ENCODE assay signal across 8 cellular contexts in the genomic region with DNA sequence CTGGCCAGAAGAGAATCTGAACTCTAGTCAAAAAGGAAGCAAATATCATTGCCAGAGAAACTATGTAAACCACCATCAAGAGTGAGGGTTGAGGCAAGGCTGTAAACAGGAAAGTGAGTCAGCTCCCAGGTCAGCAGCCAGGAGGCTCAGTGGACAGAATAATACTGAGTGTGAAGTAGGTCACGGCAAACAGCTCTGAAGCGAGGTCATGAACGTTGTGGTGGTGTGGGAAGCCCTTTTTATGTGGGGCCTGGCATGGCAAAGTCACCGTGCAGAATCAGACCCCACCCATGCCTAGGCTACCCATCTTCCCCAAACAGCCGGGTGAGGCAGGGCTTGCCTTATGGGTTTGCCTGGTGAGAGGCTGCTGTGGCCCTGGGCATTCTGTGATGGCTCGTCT. TPM values are rescaled to one million over a fixed set of nuclear protein-coding genes. Genes with fewer than 3 reads are reported as not detected.
A peak's percentile ranks its signal among the peaks of the same experiment; 100 is the strongest.
DNase-seq lines count a peak whose midpoint lies in the region; ATAC-seq and TF ChIP-seq lines count a peak whose summit lies in the region.

No MANE protein-coding gene starts in this region.

- H3K9me3 Mint-ChIP-seq in IgD-negative memory B cell: no peaks in the 10 kb centered on the region

- TF ChIP-seq EP300 in esophagus muscularis mucosa (IDR thresholded peaks at IDR 0.05): no peak

- DNase-seq in Daoy (ENCODE audit: low read depth) (peak; percentile 81), esophagus muscularis mucosa (ENCODE audit: extremely low spot score) (no peak), psoas muscle (peak; percentile 68), DMS 273 treated with DMSO at 0.1 percent for 48 hours (lab: John Stamatoyannopoulos, UW) (no peak), NAMALWA (ENCODE audit: low spot score) (no peak)
- DNase-seq in activated CD8-positive, alpha-beta memory T cell treated with anti-CD3 and anti-CD28 coated beads for 48 hours (ENCODE audit: low read depth in 2 of 3, low spot score in 2 of 3): peak in 2 of 3 experiments; percentile 24 to 41

- no peak for TF ChIP-seq POLR2A in esophagus muscularis mucosa (IDR thresholded peaks at IDR 0.05; ENCODE audit: low read depth)

- peak overlapping the region in 3 of 4 donors; percentile 2 to 74 (median 73) for H3K4me3 Mint-ChIP-seq in IgD-negative memory B cell

- intact Hi-C loops in esophagus muscularis mucosa (cut with DNase I) (no loop called here), psoas muscle (cut with DNase I) (no loop called here)

- H3K4me1 ChIP-seq in esophagus muscularis mucosa (peaks cover 49 to 63% (median 56%) of the 10 kb centered on the region in 4 donors), psoas muscle (peaks cover 19% of the 10 kb centered on the region)

- TF ChIP-seq CTCF in esophagus muscularis mucosa (IDR thresholded peaks at IDR 0.05): peak in 2 of 3 experiments; percentile 31 to 34
- no peak for TF ChIP-seq CTCF in psoas muscle (IDR thresholded peaks at IDR 0.05)

- peak overlapping the region; percentile 74 to 96 (median 85) for H3K27ac Mint-ChIP-seq in IgD-negative memory B cell

- H3K27ac ChIP-seq in esophagus muscularis mucosa (replicated peaks in 1 of 4) (peak overlapping the region; percentile 67 to 73 (median 70)), psoas muscle (peak overlapping the region; percentile 75)

- peaks cover 1% of the 10 kb centered on the region for H3K27me3 Mint-ChIP-seq in IgD-negative memory B cell

- H3K9me3 ChIP-seq in esophagus muscularis mucosa: no peaks in the 10 kb centered on the region
- H3K9me3 ChIP-seq in psoas muscle: no peaks in the 10 kb centered on the region

- H3K27me3 ChIP-seq in esophagus muscularis mucosa: no peaks in the 10 kb centered on the region
- H3K27me3 ChIP-seq in psoas muscle (ENCODE audit: insufficient read depth in 3 of 3, low read length in 2 of 3): no peaks in the 10 kb centered on the region

- peak; percentile 79 to 91 (median 87) for ATAC-seq in psoas muscle
- ATAC-seq in GM18873 (IDR thresholded peaks at IDR 0.05; ENCODE audit: low FRiP score, unreplicated experiment): no peak

- 33% methylated on average over 5 of the region's 6 CpGs for WGBS in esophagus muscularis mucosa
- 32 to 58% (median 35%) methylated on average over 6 of the region's 6 CpGs for WGBS in psoas muscle, 3 donors

- H3K4me3 ChIP-seq in esophagus muscularis mucosa: no peak overlapping the region
- no peak overlapping the region for H3K4me3 ChIP-seq in psoas muscle

- peaks cover 5 to 28% (median 10%) of the 10 kb centered on the region in 3 donors for H3K4me1 Mint-ChIP-seq in IgD-negative memory B cell

- no peaks in the 10 kb centered on the region for H3K36me3 ChIP-seq in esophagus muscularis mucosa
- H3K36me3 ChIP-seq in psoas muscle (ENCODE audit: insufficient read depth in 1 of 2, low read depth in 1 of 2): no peaks in the 10 kb centered on the region

- no peaks in the 10 kb centered on the region for H3K36me3 Mint-ChIP-seq in IgD-negative memory B cell

RNA-seq across cellular contexts. Expression of a gene that starts 43.9 kb away (rescaled TPM):
- total RNA-seq in Daoy (2014; rRNA removed; shearing (Covaris generic)): 567 and 839 TPM in 2 replicates
- polyA plus RNA-seq in IgD-negative memory B cell: 1.4 TPM
- 1,000 to 10,000 TPM in 1 of 4 donors, 100 to 1,000 TPM in 3; 188 to 4,072 (median 270) TPM for total RNA-seq in esophagus muscularis mucosa
- 10 to 100 TPM in 3 of 4 donors, 1 to 10 TPM in 1; 9.5 to 40.1 (median 27.1) TPM for total RNA-seq in psoas muscle
- 1 to 10 TPM; 3.3 to 9.7 (median 4.5) TPM for polyA plus RNA-seq in psoas muscle

Comparison
In these comparisons a context has a peak if more than half of its experiments do, and no peak if none do; other contexts are left out.
1. DNase-seq: peak in Daoy (single experiment), activated CD8-positive, alpha-beta memory T cell treated with anti-CD3 and anti-CD28 coated beads for 48 hours (2 of 3) and psoas muscle (2 of 2); none in esophagus muscularis mucosa (single experiment), DMS 273 treated with DMSO at 0.1 percent for 48 hours (single experiment) and NAMALWA (single experiment).
2. RNA of a gene that starts 43.9 kb away (total RNA-seq): 567 to 839 TPM in Daoy and 188 to 4,072 TPM in esophagus muscularis mucosa; 9.5 to 40.1 TPM in psoas muscle; every median in the first group is over 4 times any median in the second.